Comparison of ENCODE assay signal across 10 cellular contexts in the genomic region with DNA sequence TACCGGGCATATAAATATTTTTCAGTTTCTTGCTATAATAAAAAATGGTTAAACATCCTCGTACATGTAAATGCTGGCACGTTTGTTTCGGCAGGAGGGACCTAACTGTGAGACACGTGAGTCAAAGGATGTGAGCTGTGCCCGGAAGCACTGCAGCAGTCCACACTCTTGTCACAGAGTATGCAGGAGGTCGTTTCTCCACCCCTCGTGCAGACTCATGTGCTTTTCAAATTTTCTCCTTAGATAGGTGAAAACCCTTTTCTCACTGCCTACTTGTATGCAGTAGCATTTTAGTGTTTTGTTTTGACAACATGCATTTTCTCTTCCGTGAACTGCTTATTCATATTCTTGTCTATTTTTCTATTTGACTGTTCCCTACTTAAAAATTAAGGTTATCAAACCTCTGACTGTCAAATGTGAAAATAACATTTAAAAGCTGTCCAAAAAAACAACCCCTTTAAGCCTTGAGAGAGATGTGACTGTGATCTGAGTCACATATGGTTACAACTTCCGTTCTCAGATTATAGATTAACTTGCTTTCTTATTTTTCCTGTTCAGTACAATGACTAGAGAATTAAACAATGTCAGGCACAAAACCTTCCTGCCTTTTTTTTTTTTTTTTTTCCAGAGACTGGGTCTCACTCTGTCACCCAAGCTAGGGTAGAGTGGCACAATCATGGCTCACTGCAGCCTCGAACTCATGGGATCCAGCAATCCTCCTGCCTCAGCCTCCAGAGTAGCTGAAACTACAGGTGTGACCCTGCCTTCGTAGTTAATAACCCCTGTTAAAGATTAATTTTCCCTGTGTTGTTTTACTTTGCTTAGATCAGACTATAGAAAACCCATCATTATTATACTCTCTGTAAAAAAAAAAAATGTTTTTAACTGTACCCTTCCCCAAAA. TPM values are rescaled to one million over a fixed set of nuclear protein-coding genes. Genes with fewer than 3 reads are reported as not detected.
DNase-seq lines count a peak whose midpoint lies in the region; ATAC-seq and TF ChIP-seq lines count a peak whose summit lies in the region.
"Had no signal": no experiment of that assay in that cellular context is flagged by ENCODE, and none has a peak within 500 bp of the region (broad histone marks: within the 10 kb centered on the region; RNA-seq: fewer than 3 reads in every experiment).

No MANE protein-coding gene starts in this region.

- H3K9me3 Mint-ChIP-seq in activated B cell treated with CpG ODN at 0.5 μM for 24 hours, result no peaks in the 10 kb centered on the region

- no peaks in the 10 kb centered on the region for H3K4me1 Mint-ChIP-seq in activated B cell treated with CpG ODN at 0.5 μM for 24 hours
- H3K4me1 Mint-ChIP-seq: B cell had no signal

- H3K4me3 ChIP-seq in foreskin fibroblast (ENCODE audit: low read depth in 1 of 2, low read length in 2 of 2) (no peak overlapping the region), coronary artery (no peak overlapping the region)
- H3K4me3 ChIP-seq: adrenal gland had no signal

- no peak overlapping the region for H3K4me3 Mint-ChIP-seq in activated B cell treated with CpG ODN at 0.5 μM for 24 hours
- H3K4me3 Mint-ChIP-seq: B cell had no signal

- intact Hi-C loops in activated B cell treated with CpG ODN at 0.5 μM for 24 hours (cut with micrococcal nuclease), result no loop called here

- H3K36me3 Mint-ChIP-seq in activated B cell treated with CpG ODN at 0.5 μM for 24 hours (ENCODE audit: low read depth), result no peaks in the 10 kb centered on the region

- peak; percentile 70 for ATAC-seq in HG03139 (IDR thresholded peaks at IDR 0.05; ENCODE audit: unreplicated experiment)
- peak; percentile 34 for ATAC-seq in activated B cell treated with CpG ODN at 0.5 μM for 24 hours (ENCODE audit: low read depth)
- ATAC-seq in stimulated activated naive CD8-positive, alpha-beta T cell treated with anti-CD3 and anti-CD28 coated beads, Interleukin-15, Interleukin-2, amounts not matched to agents 100 U/mL and 50 U/mL, for 24 hours, result peak; percentile 94

- H3K27ac Mint-ChIP-seq in activated B cell treated with CpG ODN at 0.5 μM for 24 hours, result no peak overlapping the region
- H3K27ac Mint-ChIP-seq: B cell had no signal

- POLR2A ChIA-PET in activated B cell treated with CpG ODN at 0.5 μM for 24 hours (lab: Charles Lee), result no interaction called here

- DNase-seq in activated T-cell treated with anti-CD3 and anti-CD28 coated beads for 1 hour (ENCODE audit: low read depth) (peak; percentile 13), activated B cell treated with CpG ODN at 0.5 μM for 24 hours (no peak), foreskin fibroblast (peak; percentile 16 to 35), coronary artery (ENCODE audit: low spot score) (no peak), medulla oblongata (ENCODE audit: extremely low spot score) (no peak)
- DNase-seq in activated T-cell treated with anti-CD3 and anti-CD28 coated beads, Interleukin-2, amount 50 U/mL, for 1 hour, result no peak
- peak; percentile 22 for DNase-seq in stimulated activated naive CD8-positive, alpha-beta T cell treated with anti-CD3 and anti-CD28 coated beads, Interleukin-15, Interleukin-2, amounts not matched to agents 100 U/mL and 50 U/mL, for 24 hours

- no peaks in the 10 kb centered on the region for H3K27me3 Mint-ChIP-seq in activated B cell treated with CpG ODN at 0.5 μM for 24 hours
- H3K27me3 Mint-ChIP-seq: B cell had no signal

- TF ChIP-seq CTCF in activated B cell treated with CpG ODN at 0.5 μM for 24 hours (IDR thresholded peaks at IDR 0.05) (no peak), foreskin fibroblast (IDR thresholded peaks at IDR 0.05; ENCODE audit: low read depth, low read length) (no peak), coronary artery (IDR thresholded peaks at IDR 0.05) (no peak)

- CTCF ChIA-PET in activated B cell treated with CpG ODN at 0.5 μM for 24 hours (lab: Charles Lee), result no interaction called here

- H3K27ac ChIP-seq in coronary artery, result no peak overlapping the region
- H3K27ac ChIP-seq: adrenal gland had no signal

RNA-seq across cellular contexts. Expression of gene DPY19L1, which starts 45.1 kb away (rescaled TPM):
- 10.0 and 13.6 TPM in 2 replicates for total RNA-seq in activated B cell treated with CpG ODN at 0.5 μM for 24 hours

Comparison
In these comparisons a context has a peak if more than half of its experiments do, and no peak if none do; other contexts are left out.
1. DNase-seq: peak in activated T-cell treated with anti-CD3 and anti-CD28 coated beads for 1 hour (single experiment), foreskin fibroblast (2 of 2) and stimulated activated naive CD8-positive, alpha-beta T cell treated with anti-CD3 and anti-CD28 coated beads, Interleukin-15, Interleukin-2, amounts not matched to agents 100 U/mL and 50 U/mL, for 24 hours (single experiment); none in activated T-cell treated with anti-CD3 and anti-CD28 coated beads, Interleukin-2, amount 50 U/mL, for 1 hour (single experiment), activated B cell treated with CpG ODN at 0.5 μM for 24 hours (single experiment), coronary artery (single experiment) and medulla oblongata (single experiment).
2. ATAC-seq: peak in every context shown above with its lines; median percentile 94 in stimulated activated naive CD8-positive, alpha-beta T cell treated with anti-CD3 and anti-CD28 coated beads, Interleukin-15, Interleukin-2, amounts not matched to agents 100 U/mL and 50 U/mL, for 24 hours; 70 in HG03139; 34 in activated B cell treated with CpG ODN at 0.5 μM for 24 hours.